8 cellular contexts compared by ENCODE assay signal in genomic region chr22:48968201-48968959, GRCh38.
DNase-seq lines count a peak whose midpoint lies in the region; ATAC-seq and TF ChIP-seq lines count a peak whose summit lies in the region.

No MANE protein-coding gene starts in this region.

- peaks cover 4 to 12% (median 6%) of the 10 kb centered on the region in 3 donors for H3K27me3 Mint-ChIP-seq in CD14-positive monocyte (ENCODE audit: low read depth in 3 of 3)
- no peaks in the 10 kb centered on the region; the same call in 1 of the 2 replicates for H3K27me3 Mint-ChIP-seq in HFFc6 (ENCODE audit: insufficient read depth)
- peaks cover 7% of the 10 kb centered on the region for H3K27me3 Mint-ChIP-seq in activated CD8-positive, alpha-beta T cell treated with anti-CD3 and anti-CD28 coated beads for 36 hours
- no peaks in the 10 kb centered on the region for H3K27me3 Mint-ChIP-seq in glutamatergic neuron (ENCODE audit: unreplicated experiment)

- peak; percentile 61 for ATAC-seq in activated CD8-positive, alpha-beta T cell treated with anti-CD3 and anti-CD28 coated beads for 36 hours
- no peak for ATAC-seq in GM21526 (IDR thresholded peaks at IDR 0.05; ENCODE audit: low FRiP score, unreplicated experiment)

- CTCF ChIA-PET in activated CD8-positive, alpha-beta T cell treated with anti-CD3 and anti-CD28 coated beads for 36 hours (lab: Charles Lee), result no interaction called here

- H3K9me3 Mint-ChIP-seq in CD14-positive monocyte, result peaks cover 0 to 3% (median 0%) of the 10 kb centered on the region in 7 donors
- peaks cover 56% of the 10 kb centered on the region for H3K9me3 Mint-ChIP-seq in HFFc6
- no peaks in the 10 kb centered on the region for H3K9me3 Mint-ChIP-seq in activated CD8-positive, alpha-beta T cell treated with anti-CD3 and anti-CD28 coated beads for 36 hours
- peaks cover 12% of the 10 kb centered on the region for H3K9me3 Mint-ChIP-seq in glutamatergic neuron (ENCODE audit: unreplicated experiment)

- H3K4me3 Mint-ChIP-seq in CD14-positive monocyte (no peak overlapping the region), HFFc6 (no peak overlapping the region), glutamatergic neuron (ENCODE audit: unreplicated experiment) (no peak overlapping the region)
- no peak overlapping the region for H3K4me3 Mint-ChIP-seq in activated CD8-positive, alpha-beta T cell treated with anti-CD3 and anti-CD28 coated beads for 36 hours

- intact Hi-C loops in CD14-positive monocyte (cut with micrococcal nuclease), result no loop called here
- intact Hi-C loops in activated CD8-positive, alpha-beta T cell treated with anti-CD3 and anti-CD28 coated beads for 36 hours (cut with micrococcal nuclease), result no loop called here

- no peaks in the 10 kb centered on the region for H3K36me3 Mint-ChIP-seq in CD14-positive monocyte
- peaks cover 1% of the 10 kb centered on the region; the same call in 1 of the 2 replicates for H3K36me3 Mint-ChIP-seq in HFFc6 (ENCODE audit: low read depth)
- H3K36me3 Mint-ChIP-seq in activated CD8-positive, alpha-beta T cell treated with anti-CD3 and anti-CD28 coated beads for 36 hours (ENCODE audit: low read depth), result no peaks in the 10 kb centered on the region
- H3K36me3 Mint-ChIP-seq in glutamatergic neuron (ENCODE audit: unreplicated experiment), result no peaks in the 10 kb centered on the region

- no peaks in the 10 kb centered on the region for H3K4me1 Mint-ChIP-seq in CD14-positive monocyte
- no peaks in the 10 kb centered on the region for H3K4me1 Mint-ChIP-seq in HFFc6 (ENCODE audit: low read depth)
- H3K4me1 Mint-ChIP-seq in activated CD8-positive, alpha-beta T cell treated with anti-CD3 and anti-CD28 coated beads for 36 hours (ENCODE audit: low read depth), result no peaks in the 10 kb centered on the region
- no peaks in the 10 kb centered on the region for H3K4me1 Mint-ChIP-seq in glutamatergic neuron (ENCODE audit: low read depth, unreplicated experiment)

- POLR2A ChIA-PET in activated CD8-positive, alpha-beta T cell treated with anti-CD3 and anti-CD28 coated beads for 36 hours (lab: Charles Lee), result interaction anchor here (0.6 kb wide), 1 partner anchor 9 kb away, joined by 4 read pairs; no protein-coding TSS in a partner anchor

- TF ChIP-seq CTCF in CD14-positive monocyte (IDR thresholded peaks at IDR 0.05), result no peak
- peak; percentile 34; the same call in 1 of the 2 replicates for TF ChIP-seq CTCF in HFFc6 (IDR thresholded peaks at IDR 0.05)
- TF ChIP-seq CTCF in activated CD8-positive, alpha-beta T cell treated with anti-CD3 and anti-CD28 coated beads for 36 hours (IDR thresholded peaks at IDR 0.05), result peak; percentile 59
- TF ChIP-seq CTCF in glutamatergic neuron (IDR thresholded peaks at IDR 0.05; ENCODE audit: partially characterized antibody, unreplicated experiment), result no peak

- DNase-seq in CD14-positive monocyte (ENCODE audit: low spot score) (peak; percentile 33), HFFc6 (no peak), mucosa of gallbladder (ENCODE audit: low spot score) (peak; percentile 10), midbrain (lab: John Stamatoyannopoulos, UW) (no peak), NAMALWA (ENCODE audit: low spot score) (no peak), glutamatergic neuron (no peak)
- DNase-seq in activated CD8-positive, alpha-beta T cell treated with anti-CD3 and anti-CD28 coated beads for 36 hours, result peak; percentile 36

- H3K27ac Mint-ChIP-seq in CD14-positive monocyte (no peak overlapping the region), HFFc6 (no peak overlapping the region), glutamatergic neuron (ENCODE audit: unreplicated experiment) (no peak overlapping the region)
- H3K27ac Mint-ChIP-seq in activated CD8-positive, alpha-beta T cell treated with anti-CD3 and anti-CD28 coated beads for 36 hours, result no peak overlapping the region

Comparison
In these comparisons a context has a peak if more than half of its experiments do, and no peak if none do; other contexts are left out.
1. DNase-seq: peak in CD14-positive monocyte (single experiment), activated CD8-positive, alpha-beta T cell treated with anti-CD3 and anti-CD28 coated beads for 36 hours (single experiment) and mucosa of gallbladder (single experiment); none in HFFc6 (single experiment), midbrain (single experiment), NAMALWA (single experiment) and glutamatergic neuron (single experiment).
2. CTCF ChIP-seq: peak in HFFc6 (single experiment) and activated CD8-positive, alpha-beta T cell treated with anti-CD3 and anti-CD28 coated beads for 36 hours (single experiment); none in CD14-positive monocyte (single experiment) and glutamatergic neuron (single experiment).